In genomic region chr3:56825579-56826438, GRCh38 we compare ENCODE assay signal across 1 cellular context.
TF ChIP-seq lines count a peak whose summit lies in the region.

No MANE protein-coding gene starts in this region.

TF ChIP-seq in HCT116, 20 proteins besides CTCF, POLR2A, EP300 and RAD21 (continued from another document):
- no peak for TF ChIP-seq REST (IDR thresholded peaks at IDR 0.05; ENCODE audit: low read depth)
- TF ChIP-seq ATF3 (IDR thresholded peaks at IDR 0.05), result no peak
- TF ChIP-seq EZH2phosphoT487 (IDR thresholded peaks at IDR 0.05; ENCODE audit: borderline replicate concordance), result no peak
- no peak for TF ChIP-seq SP1 (IDR thresholded peaks at IDR 0.05; ENCODE audit: low read depth)
- TF ChIP-seq ZFX (IDR thresholded peaks at IDR 0.05), result no peak
- no peak for TF ChIP-seq ZNF274 (IDR thresholded peaks at IDR 0.05; ENCODE audit: low read depth, low read length)
